8 cellular contexts compared by ENCODE assay signal in the genomic region with DNA sequence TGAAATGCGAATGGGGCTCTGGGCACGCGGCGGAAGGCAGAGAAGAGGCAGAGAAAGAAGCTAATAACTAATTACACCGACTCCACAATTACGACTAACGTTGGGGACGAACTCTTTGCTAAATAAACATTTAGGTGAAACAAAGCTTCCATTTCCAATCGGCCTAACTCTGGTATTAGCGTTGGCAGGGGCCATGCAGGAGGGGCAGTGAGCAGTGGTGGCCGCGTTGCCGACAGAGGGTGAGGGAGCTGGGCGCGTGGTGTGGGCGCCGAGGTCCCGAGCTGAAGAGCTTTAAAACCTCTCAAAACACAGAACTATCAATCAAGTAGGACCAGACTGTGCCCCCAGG. TPM values are rescaled to one million over a fixed set of nuclear protein-coding genes. Genes with fewer than 3 reads are reported as not detected.
A peak's percentile ranks its signal among the peaks of the same experiment; 100 is the strongest.
DNase-seq lines count a peak whose midpoint lies in the region; ATAC-seq and TF ChIP-seq lines count a peak whose summit lies in the region.

No MANE protein-coding gene starts in this region.

- in situ Hi-C loops in mammary epithelial cell (cut with MboI; ENCODE audit: low sequenced_read_pairs in 2 of 2): loop anchor here in 1 of 2 donors (25.0 kb wide), 1 partner anchor 820 kb away; a partner anchor contains a TSS

- H3K9me3 ChIP-seq in HUES64 (ENCODE audit: insufficient read depth, low read depth, low read length) (no peaks in the 10 kb centered on the region), mammary epithelial cell (replicated peaks; ENCODE audit: insufficient read depth, low read length) (no peaks in the 10 kb centered on the region), mesodermal cell (ENCODE audit: control insufficient read depth, low read length) (no peaks in the 10 kb centered on the region), aorta (ENCODE audit: control insufficient read depth, low read length) (no peaks in the 10 kb centered on the region)

- H3K9ac ChIP-seq in HUES64 (ENCODE audit: low read depth, low read length) (peak overlapping the region; percentile 79), mammary epithelial cell (ENCODE audit: insufficient read depth, low read length) (peak overlapping the region; percentile 82)

- 41% methylated on average over 18 of the region's 18 CpGs for WGBS in HUES64
- WGBS in mammary epithelial cell (ENCODE audit: low coverage, missing lambda C conversion rate): 3% methylated on average over 15 of the region's 18 CpGs
- 44 to 57% methylated on average over 7 to 10 of the region's 18 CpGs for WGBS in mesodermal cell (ENCODE audit: insufficient coverage in 2 of 2), 2 experiments
- 12 to 13% methylated on average over 18 of the region's 18 CpGs for WGBS in aorta, 2 donors

- TF ChIP-seq CTCF in mammary epithelial cell (conservative IDR thresholded peaks at IDR 0.05 in 1 of 2, IDR thresholded peaks at IDR 0.05 in 1 of 2; ENCODE audit: extremely low read depth in 1 of 2, insufficient read depth in 1 of 2, low read depth in 1 of 2, low read length in 2 of 2): no peak

- peak overlapping the region; percentile 76; the same call in 1 of the 2 replicates for H3K4me3 ChIP-seq in GM08714 (ENCODE audit: low read length)
- peak overlapping the region; percentile 99 for H3K4me3 ChIP-seq in HUES64 (ENCODE audit: low read length)
- peak overlapping the region; percentile 66 to 76 (median 74) for H3K4me3 ChIP-seq in mammary epithelial cell (replicated peaks in 1 of 3; ENCODE audit: insufficient read depth in 1 of 3, low read depth in 2 of 3, low read length in 3 of 3)
- H3K4me3 ChIP-seq in mesodermal cell (ENCODE audit: extremely low read depth, insufficient read depth, low read length, poor library complexity, severe bottlenecking): peak overlapping the region; percentile 91
- H3K4me3 ChIP-seq in aorta (ENCODE audit: low read length in 2 of 2): peak overlapping the region in 1 of 2 donors; percentile 62

- no peaks in the 10 kb centered on the region for H3K27me3 ChIP-seq in HUES64 (ENCODE audit: insufficient read depth, low read length)
- no peaks in the 10 kb centered on the region for H3K27me3 ChIP-seq in mammary epithelial cell (ENCODE audit: insufficient read depth, low read length)
- no peaks in the 10 kb centered on the region for H3K27me3 ChIP-seq in aorta (ENCODE audit: control insufficient read depth in 1 of 2, insufficient read depth in 2 of 2, low read length in 1 of 2)

- intact Hi-C loops in mammary epithelial cell (cut with micrococcal nuclease) (loop anchor here (5.0 kb wide), 1 partner anchor 395 kb away; a partner anchor contains a TSS), aorta (cut with DNase I) (loop anchor here in 1 of 2 donors (2.0 kb wide), 1 partner anchor 14 kb away; a partner anchor contains a TSS)

- H4K20me1 ChIP-seq in mammary epithelial cell (ENCODE audit: insufficient read depth, low read length): no peaks in the 10 kb centered on the region

- peak overlapping the region; percentile 94 for H2AFZ ChIP-seq in mammary epithelial cell (ENCODE audit: low read depth, low read length)

- ATAC-seq in aorta (ENCODE audit: low FRiP score): no peak
- ATAC-seq in HG03378 (IDR thresholded peaks at IDR 0.05; ENCODE audit: unreplicated experiment): no peak

- no peak for DNase-seq in mammary epithelial cell
- no peak for DNase-seq in aorta
- no peak for DNase-seq in stimulated activated CD4-positive, alpha-beta T cell treated with anti-CD3 and anti-CD28 coated beads, Interleukin-4, amount 100 ng/mL, for 4 hours
- DNase-seq in dedifferentiated amniotic fluid mesenchymal stem cell (ENCODE audit: extremely low spot score): no peak

- BruUV-seq in mammary epithelial cell (replicated peaks; lab: Mats Ljungman, UMichigan): TSS peak; percentile 92

- CTCF ChIA-PET in mammary epithelial cell (lab: Charles Lee; ENCODE audit: low non-redundant PET): interaction anchor here (0.6 kb wide), 1 partner anchor 283 kb away, joined by 3 read pairs; no protein-coding TSS in a partner anchor

- dilution Hi-C loops in mammary epithelial cell (cut with HindIII; ENCODE audit: low sequenced_read_pairs): loop anchor here (5.0 kb wide), 1 partner anchor 35 kb away; a partner anchor contains a TSS

- peaks cover 35% of the 10 kb centered on the region for H3K79me2 ChIP-seq in mammary epithelial cell (ENCODE audit: insufficient read depth, low read length)

- H3K27ac ChIP-seq in HUES64 (ENCODE audit: low read depth, low read length) (peak overlapping the region; percentile 86), mammary epithelial cell (ENCODE audit: insufficient read depth, low read depth, low read length) (peak overlapping the region; percentile 97), mesodermal cell (ENCODE audit: low read depth, low read length, severe bottlenecking) (peak overlapping the region; percentile 82), aorta (ENCODE audit: low read depth in 1 of 2, low read length in 2 of 2) (peak overlapping the region; percentile 45 to 56)

- peaks cover 19% of the 10 kb centered on the region for H3K36me3 ChIP-seq in HUES64 (ENCODE audit: insufficient read depth, low read length)
- peaks cover 5% of the 10 kb centered on the region for H3K36me3 ChIP-seq in mammary epithelial cell (ENCODE audit: insufficient read depth, low read length)
- peaks cover 16% of the 10 kb centered on the region for H3K36me3 ChIP-seq in mesodermal cell (ENCODE audit: control insufficient read depth, insufficient read depth, low read length)
- H3K36me3 ChIP-seq in aorta (ENCODE audit: control insufficient read depth in 1 of 2, insufficient read depth in 2 of 2, low read length in 1 of 2): no peaks in the 10 kb centered on the region

- H3K4me2 ChIP-seq in mammary epithelial cell (ENCODE audit: insufficient read depth, low read depth, low read length): peak overlapping the region; percentile 99

- H3K4me1 ChIP-seq in HUES64 (ENCODE audit: insufficient read depth, low read length): no peaks in the 10 kb centered on the region
- H3K4me1 ChIP-seq in mammary epithelial cell (ENCODE audit: insufficient read depth, low read length): peaks cover 8% of the 10 kb centered on the region
- no peaks in the 10 kb centered on the region for H3K4me1 ChIP-seq in mesodermal cell (ENCODE audit: control insufficient read depth, insufficient read depth, low read length, poor library complexity, severe bottlenecking)
- no peaks in the 10 kb centered on the region for H3K4me1 ChIP-seq in aorta (ENCODE audit: control insufficient read depth in 1 of 2, insufficient read depth in 2 of 2, low read length in 2 of 2)

RNA-seq across cellular contexts. Expression of a gene that starts 0.6 kb away (rescaled TPM):
- 23.4 TPM for polyA plus RNA-seq in HUES64 (2013, experiment 1 of 2)
- polyA plus RNA-seq in HUES64 (2013, experiment 2 of 2): 28.2 TPM
- total RNA-seq in mammary epithelial cell: 10 to 100 TPM; 36.3 to 50.3 TPM
- 47.8 TPM for polyA plus RNA-seq in mammary epithelial cell
- 36.4 TPM for polyA minus RNA-seq in mammary epithelial cell
- polyA plus RNA-seq in mesodermal cell (2013, experiment 1 of 2): 30.8 TPM
- polyA plus RNA-seq in mesodermal cell (2013, experiment 2 of 2): 28.9 TPM
- total RNA-seq in aorta: 10 to 100 TPM; 29.7 to 34.4 TPM
- polyA plus RNA-seq in aorta: 10 to 100 TPM; 16.3 to 24.0 TPM

RNA-seq across cellular contexts. Expression of a gene that starts 13.2 kb away (rescaled TPM):
- 24.9 TPM for polyA plus RNA-seq in HUES64 (2013, experiment 1 of 2)
- 17.1 TPM for polyA plus RNA-seq in HUES64 (2013, experiment 2 of 2)
- 10 to 100 TPM; 11.2 to 38.8 TPM for total RNA-seq in mammary epithelial cell
- 21.7 TPM for polyA plus RNA-seq in mammary epithelial cell
- 28.4 TPM for polyA minus RNA-seq in mammary epithelial cell
- polyA plus RNA-seq in mesodermal cell (2013, experiment 1 of 2): 6.7 TPM
- polyA plus RNA-seq in mesodermal cell (2013, experiment 2 of 2): 7.6 TPM
- 10 to 100 TPM; 13.3 to 13.9 TPM for total RNA-seq in aorta
- 1 to 10 TPM; 2.5 to 3.4 TPM for polyA plus RNA-seq in aorta

RNA-seq across cellular contexts. Expression of a gene that starts 32.9 kb away (rescaled TPM):
- polyA plus RNA-seq in HUES64 (2013, experiment 1 of 2): 6.1 TPM
- polyA plus RNA-seq in HUES64 (2013, experiment 2 of 2): 11.4 TPM
- total RNA-seq in mammary epithelial cell (not detected), aorta (not detected)
- polyA plus RNA-seq in mammary epithelial cell (not detected), aorta (not detected)
- polyA minus RNA-seq in mammary epithelial cell: not detected
- polyA plus RNA-seq in mesodermal cell (2013, experiment 1 of 2): 34.9 TPM
- 42.0 TPM for polyA plus RNA-seq in mesodermal cell (2013, experiment 2 of 2)
